ENCODE assay signal across 9 cellular contexts in the genomic region with DNA sequence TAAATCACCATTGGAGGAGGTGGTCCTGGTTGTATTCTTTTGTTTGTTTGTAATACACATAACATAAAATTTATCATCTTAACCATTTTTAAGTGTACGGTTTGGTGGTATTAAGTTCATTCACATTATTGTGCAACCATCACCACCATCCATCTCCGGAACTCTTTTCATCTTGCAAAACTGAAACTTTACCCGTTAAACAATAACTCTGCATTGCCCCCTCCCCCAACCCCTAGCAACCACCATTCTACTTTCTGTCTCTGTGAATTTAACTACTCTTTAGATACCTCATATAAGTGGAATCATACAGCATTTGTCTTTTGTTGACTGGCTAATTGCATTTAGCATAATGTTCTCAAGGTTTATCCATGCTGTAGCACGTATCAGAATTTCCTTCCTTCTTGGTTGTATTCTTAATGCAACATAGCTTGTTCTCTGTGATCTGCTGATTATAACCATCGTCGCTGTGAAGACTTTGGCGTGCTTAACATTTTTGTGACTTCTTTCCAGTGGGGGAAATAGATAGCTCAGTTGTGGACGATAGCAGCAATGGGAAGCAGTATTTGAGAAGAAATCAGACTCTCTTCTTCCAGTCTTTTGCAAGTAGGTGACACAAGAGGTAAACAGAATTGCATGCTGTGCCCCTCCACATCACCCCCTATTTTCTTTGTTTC.
DNase-seq lines count a peak whose midpoint lies in the region; ATAC-seq and TF ChIP-seq lines count a peak whose summit lies in the region.
"Had no signal": no experiment of that assay in that cellular context is flagged by ENCODE, and none has a peak within 500 bp of the region (broad histone marks: within the 10 kb centered on the region; RNA-seq: fewer than 3 reads in every experiment).

No MANE protein-coding gene starts in this region.

- intact Hi-C loops in colonic mucosa (cut with DNase I), result loop anchor here (10.0 kb wide), 1 partner anchor 402 kb away; the partner anchor contains the start of gene FGGY

- peaks cover 9% of the 10 kb centered on the region for H3K36me3 Mint-ChIP-seq in T-helper 1 cell treated with Interleukin-12 subunit alpha and Interleukin-12 subunit beta and Interleukin-4 antibody, amounts not matched to agents 30 μg/mL and 1 μg/mL, for 36 hours (ENCODE audit: low read depth)
- H3K36me3 Mint-ChIP-seq in mesothelial cell of epicardium, result peaks cover 2% of the 10 kb centered on the region

- H3K4me3 Mint-ChIP-seq in T-helper 1 cell treated with Interleukin-12 subunit alpha and Interleukin-12 subunit beta and Interleukin-4 antibody, amounts not matched to agents 30 μg/mL and 1 μg/mL, for 36 hours, result peak overlapping the region; percentile 69
- H3K4me3 Mint-ChIP-seq in mesothelial cell of epicardium, result peak overlapping the region; percentile 3

- H3K27me3 Mint-ChIP-seq in T-helper 1 cell treated with Interleukin-12 subunit alpha and Interleukin-12 subunit beta and Interleukin-4 antibody, amounts not matched to agents 30 μg/mL and 1 μg/mL, for 36 hours (ENCODE audit: low read depth), result no peaks in the 10 kb centered on the region
- H3K27me3 Mint-ChIP-seq in mesothelial cell of epicardium (ENCODE audit: low read depth), result no peaks in the 10 kb centered on the region

- no peak overlapping the region for H3K27ac ChIP-seq in colonic mucosa

- peak; percentile 69 for ATAC-seq in HG02798 (IDR thresholded peaks at IDR 0.05; ENCODE audit: poor library complexity, unreplicated experiment)

- no peaks in the 10 kb centered on the region for H3K27me3 ChIP-seq in colonic mucosa

- no peaks in the 10 kb centered on the region for H3K4me1 ChIP-seq in colonic mucosa

- no peaks in the 10 kb centered on the region for H3K36me3 ChIP-seq in colonic mucosa

- H3K4me3 ChIP-seq in GM08714 (ENCODE audit: low read length) (peak overlapping the region; percentile 53; the same call in 1 of the 2 replicates), colonic mucosa (no peak overlapping the region)

- H3K9ac ChIP-seq in colonic mucosa (ENCODE audit: low read depth in 2 of 2, low read length in 2 of 2), result no peak overlapping the region

- H3K27ac Mint-ChIP-seq in T-helper 1 cell treated with Interleukin-12 subunit alpha and Interleukin-12 subunit beta and Interleukin-4 antibody, amounts not matched to agents 30 μg/mL and 1 μg/mL, for 36 hours, result peak overlapping the region; percentile 83
- H3K27ac Mint-ChIP-seq in mesothelial cell of epicardium, result peak overlapping the region; percentile 92

- H3K4me1 Mint-ChIP-seq in T-helper 1 cell treated with Interleukin-12 subunit alpha and Interleukin-12 subunit beta and Interleukin-4 antibody, amounts not matched to agents 30 μg/mL and 1 μg/mL, for 36 hours (ENCODE audit: low read depth), result peaks cover 29% of the 10 kb centered on the region
- peaks cover 57% of the 10 kb centered on the region for H3K4me1 Mint-ChIP-seq in mesothelial cell of epicardium

- DNase-seq in mesothelial cell of epicardium (ENCODE audit: low spot score in 2 of 2, unreplicated experiment in 2 of 2) (no peak), hepatic stellate cell (ENCODE audit: low spot score) (no peak), colonic mucosa (no peak), middle frontal gyrus (ENCODE audit: extremely low spot score, low spot score) (no peak), NCI-H1092 (lab: John Stamatoyannopoulos, UW) (no peak)
- DNase-seq: foreskin fibroblast had no signal

- H3K9me3 Mint-ChIP-seq in T-helper 1 cell treated with Interleukin-12 subunit alpha and Interleukin-12 subunit beta and Interleukin-4 antibody, amounts not matched to agents 30 μg/mL and 1 μg/mL, for 36 hours, result peaks cover 7% of the 10 kb centered on the region
- peaks cover 4% of the 10 kb centered on the region for H3K9me3 Mint-ChIP-seq in mesothelial cell of epicardium

- TF ChIP-seq CTCF in mesothelial cell of epicardium (IDR thresholded peaks at IDR 0.05; ENCODE audit: unreplicated experiment), result no peak
- TF ChIP-seq CTCF in colonic mucosa (IDR thresholded peaks at IDR 0.05), result no peak

- no peaks in the 10 kb centered on the region for H3K9me3 ChIP-seq in colonic mucosa
